19 cellular contexts compared by ENCODE assay signal in the genomic region with DNA sequence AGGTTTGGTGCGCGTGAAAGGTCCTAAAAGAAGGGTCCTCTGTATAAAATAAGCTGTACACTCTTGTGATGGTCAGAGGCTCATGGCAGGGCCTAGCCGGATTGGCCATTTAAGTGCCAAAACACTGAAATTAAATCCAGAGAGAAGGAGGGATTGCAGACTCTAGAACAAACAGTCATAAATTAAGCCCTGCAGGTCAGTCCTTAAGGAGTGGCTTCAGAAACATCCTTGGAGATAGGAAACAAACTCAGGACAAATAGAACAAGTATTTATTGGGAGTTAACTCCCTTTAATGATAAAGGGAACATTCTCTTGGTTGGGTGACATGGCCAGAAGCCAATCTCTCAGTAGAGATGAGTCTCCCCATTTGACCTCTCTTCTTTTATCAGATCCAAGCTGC. TPM values are rescaled to one million over a fixed set of nuclear protein-coding genes. Genes with fewer than 3 reads are reported as not detected.
DNase-seq lines count a peak whose midpoint lies in the region; ATAC-seq and TF ChIP-seq lines count a peak whose summit lies in the region.
"Had no signal": no experiment of that assay in that cellular context is flagged by ENCODE, and none has a peak within 500 bp of the region (broad histone marks: within the 10 kb centered on the region; RNA-seq: fewer than 3 reads in every experiment).

No MANE protein-coding gene starts in this region.

- no peak for TF ChIP-seq POLR2A in adrenal gland (IDR thresholded peaks at IDR 0.05)

- peaks cover 6 to 20% of the 10 kb centered on the region in 2 donors for H3K4me1 ChIP-seq in adrenal gland (replicated peaks in 1 of 2)
- peaks cover 8% of the 10 kb centered on the region for H3K4me1 ChIP-seq in hepatocyte (ENCODE audit: insufficient read depth)
- peaks cover 14 to 41% of the 10 kb centered on the region in 2 donors for H3K4me1 ChIP-seq in thoracic aorta (ENCODE audit: control insufficient read depth in 1 of 2, low read depth in 2 of 2)

- H3K36me3 ChIP-seq in adrenal gland (replicated peaks in 1 of 2) (no peaks in the 10 kb centered on the region), hepatocyte (replicated peaks; ENCODE audit: insufficient read depth, low read depth) (no peaks in the 10 kb centered on the region), thoracic aorta (no peaks in the 10 kb centered on the region)

- H3K79me2 ChIP-seq in hepatocyte: peaks cover 84% of the 10 kb centered on the region

- no peak for ATAC-seq in thoracic aorta (ENCODE audit: insufficient number of reproducible peaks, low FRiP score, low read depth)
- ATAC-seq: HCT116 had no signal

- intact Hi-C loops in adrenal gland (cut with DNase I): no loop called here

- H2AFZ ChIP-seq in hepatocyte: no peak overlapping the region
- H2AFZ ChIP-seq: GM23248 had no signal

- no peak for TF ChIP-seq CTCF in adrenal gland (IDR thresholded peaks at IDR 0.05)
- TF ChIP-seq CTCF in hepatocyte (IDR thresholded peaks at IDR 0.05; ENCODE audit: poor library complexity): no peak
- no peak for TF ChIP-seq CTCF in thoracic aorta (IDR thresholded peaks at IDR 0.05)

- 71 to 94% (median 89%) methylated on average over 3 of the region's 3 CpGs for WGBS in adrenal gland, 4 donors
- 76% methylated on average over 3 of the region's 3 CpGs for WGBS in hepatocyte (ENCODE audit: low lambda C conversion rate, missing lambda C conversion rate)

- H3K4me3 ChIP-seq in adrenal gland (no peak overlapping the region), hepatocyte (no peak overlapping the region), thoracic aorta (no peak overlapping the region)
- H3K4me3 ChIP-seq: GM23248 had no signal

- DNase-seq in adrenal gland (peak in 1 of 7 donors; percentile 25), hepatocyte (ENCODE audit: low spot score) (peak; percentile 44), thoracic aorta (ENCODE audit: low spot score) (no peak), pons (ENCODE audit: low spot score) (no peak), GM03348 (ENCODE audit: low spot score) (no peak), NAMALWA (ENCODE audit: low spot score) (no peak), DMS53 (lab: John Stamatoyannopoulos, UW) (no peak)
- DNase-seq: AML-193, DMS 273 treated with DMSO at 0.1 percent for 48 hours, GM23248, KG1, NCI-H1417, NCI-H187 treated with DMSO at 0.1 percent for 48 hours, NCI-H2227 treated with DMSO at 0.1 percent for 48 hours, NCI-H510A treated with DMSO at 0.1 percent for 48 hours, NCI-H774, Right ventricle myocardium superior, SK-N-SH had no signal

- H3K9me3 ChIP-seq in adrenal gland (replicated peaks in 1 of 3) (no peaks in the 10 kb centered on the region), hepatocyte (ENCODE audit: low read depth) (no peaks in the 10 kb centered on the region), thoracic aorta (no peaks in the 10 kb centered on the region)
- H3K9me3 ChIP-seq: SK-N-SH had no signal

- peak overlapping the region in 4 of 5 donors; percentile 38 to 76 (median 60) for H3K27ac ChIP-seq in adrenal gland
- peak overlapping the region; percentile 93 for H3K27ac ChIP-seq in hepatocyte
- H3K27ac ChIP-seq in thoracic aorta: peak overlapping the region; percentile 67 to 70
- H3K27ac ChIP-seq: GM23248 had no signal

- no peaks in the 10 kb centered on the region for H4K20me1 ChIP-seq in hepatocyte (ENCODE audit: insufficient read depth, poor library complexity, severe bottlenecking)

- H3K27me3 ChIP-seq in adrenal gland (no peaks in the 10 kb centered on the region), hepatocyte (no peaks in the 10 kb centered on the region), thoracic aorta (replicated peaks; ENCODE audit: insufficient read depth) (no peaks in the 10 kb centered on the region)

- H3K9me2 ChIP-seq in hepatocyte (replicated peaks; ENCODE audit: insufficient read depth): no peaks in the 10 kb centered on the region
- H3K9me2 ChIP-seq: SK-N-SH had no signal

- H3K4me2 ChIP-seq in hepatocyte: peak overlapping the region; percentile 53
- H3K4me2 ChIP-seq: SK-N-SH had no signal

RNA-seq across cellular contexts. Expression of a gene that starts 17.4 kb away (rescaled TPM):
- total RNA-seq in adrenal gland (10 to 100 TPM in 4 of 8 donors, 1 to 10 TPM in 4; 4.8 to 31.8 (median 9.7) TPM), hepatocyte (67.5 and 71.7 TPM in 2 replicates), thoracic aorta (10 to 100 TPM; 41.2 to 63.7 TPM)
- polyA plus RNA-seq in adrenal gland (1 to 10 TPM; 2.2 to 4.3 (median 3.6) TPM), hepatocyte (59.1 and 61.0 TPM in 2 replicates)
